Comparison of ENCODE assay signal across 27 cellular contexts in genomic region chr10:125348536-125348935, GRCh38.
"Had no signal": no experiment of that assay in that cellular context is flagged by ENCODE, and none has a peak within 500 bp of the region (broad histone marks: within the 10 kb centered on the region; RNA-seq: fewer than 3 reads in every experiment).

No MANE protein-coding gene starts in this region.

- H3K27ac ChIP-seq: stomach, suprapubic skin, testis, thoracic aorta, thyroid gland, tibial artery, tibial nerve, transverse colon, upper lobe of left lung, upper lobe of right lung, uterus, vagina had no signal

- H3K27me3 Mint-ChIP-seq: type B pancreatic cell had no signal

- H3K9me3 Mint-ChIP-seq: stimulated activated effector memory CD8-positive, alpha-beta T cell treated with anti-CD3 and anti-CD28 coated beads, Interleukin-12 subunit alpha, Interleukin-12 subunit beta, amount 100 ng/mL, for 72 hours; stimulated activated naive CD8-positive, alpha-beta T cell treated with anti-CD3 and anti-CD28 coated beads, Interleukin-15, amount 100 ng/mL, for 72 hours; stimulated activated naive CD8-positive, alpha-beta T cell treated with anti-CD3 and anti-CD28 coated beads, Interleukin-15, Interleukin-2, amounts not matched to agents 100 ng/mL and 50 ng/mL, for 24 hours; type B pancreatic cell had no signal

- H3K27ac Mint-ChIP-seq: stimulated activated effector memory CD8-positive, alpha-beta T cell treated with anti-CD3 and anti-CD28 coated beads, Interleukin-12 subunit alpha, Interleukin-12 subunit beta, amount 100 ng/mL, for 72 hours; stimulated activated memory B cell treated with anti-CD40 and anti-IgM and Interleukin-4, amounts not matched to agents 10 μg/mL and 1 μg/mL and 100 μg/mL, for 72 hours; stimulated activated naive B cell treated with anti-CD40 and anti-IgM and Interleukin-4, amounts not matched to agents 10 μg/mL and 1 μg/mL and 100 μg/mL, for 72 hours; stimulated activated naive CD8-positive, alpha-beta T cell treated with anti-CD3 and anti-CD28 coated beads, Interleukin-15, Interleukin-2, amounts not matched to agents 100 ng/mL and 50 ng/mL, for 24 hours; type B pancreatic cell had no signal

- H3K4me3 Mint-ChIP-seq: stimulated activated effector memory CD8-positive, alpha-beta T cell treated with anti-CD3 and anti-CD28 coated beads, Interleukin-12 subunit alpha, Interleukin-12 subunit beta, amount 100 ng/mL, for 72 hours; stimulated activated memory B cell treated with anti-CD40 and anti-IgM and Interleukin-4, amounts not matched to agents 10 μg/mL and 1 μg/mL and 100 μg/mL, for 72 hours; stimulated activated naive B cell treated with anti-CD40 and anti-IgM and Interleukin-4, amounts not matched to agents 10 μg/mL and 1 μg/mL and 100 μg/mL, for 72 hours; stimulated activated naive CD8-positive, alpha-beta T cell treated with anti-CD3 and anti-CD28 coated beads, Interleukin-15, amount 100 ng/mL, for 72 hours; stimulated activated naive CD8-positive, alpha-beta T cell treated with anti-CD3 and anti-CD28 coated beads, Interleukin-15, Interleukin-2, amounts not matched to agents 100 ng/mL and 50 ng/mL, for 24 hours; type B pancreatic cell had no signal

- H3K27me3 ChIP-seq: stomach, suprapubic skin, testis, thyroid gland, tibial nerve, transverse colon, upper lobe of left lung, uterus, vagina had no signal

- H3K4me1 Mint-ChIP-seq: stimulated activated effector memory CD8-positive, alpha-beta T cell treated with anti-CD3 and anti-CD28 coated beads, Interleukin-12 subunit alpha, Interleukin-12 subunit beta, amount 100 ng/mL, for 72 hours; stimulated activated naive CD8-positive, alpha-beta T cell treated with anti-CD3 and anti-CD28 coated beads, Interleukin-15, amount 100 ng/mL, for 72 hours had no signal

- H3K36me3 Mint-ChIP-seq: stimulated activated effector memory CD8-positive, alpha-beta T cell treated with anti-CD3 and anti-CD28 coated beads, Interleukin-12 subunit alpha, Interleukin-12 subunit beta, amount 100 ng/mL, for 72 hours; stimulated activated memory B cell treated with anti-CD40 and anti-IgM and Interleukin-4, amounts not matched to agents 10 μg/mL and 1 μg/mL and 100 μg/mL, for 72 hours; type B pancreatic cell had no signal

- H3K36me3 ChIP-seq: stomach, suprapubic skin, thoracic aorta, thyroid gland, tibial artery, tibial nerve, transverse colon, upper lobe of left lung, upper lobe of right lung, uterus, vagina had no signal

- H3K4me3 ChIP-seq: stomach, suprapubic skin, testis, thoracic aorta, thyroid gland, tibial artery, tibial nerve, transverse colon, upper lobe of left lung, upper lobe of right lung, uterus, vagina had no signal

- H3K9me3 ChIP-seq: stomach, suprapubic skin, testis, thoracic aorta, thyroid gland, tibial artery, tibial nerve, transverse colon, upper lobe of left lung, upper lobe of right lung, uterus, vagina had no signal

- DNase-seq: stimulated activated CD4-positive, alpha-beta T cell treated with anti-CD3 and anti-CD28 coated beads, Interleukin-2, amount 100 ng/mL, for 48 hours; stimulated activated CD4-positive, alpha-beta T cell treated with anti-CD3 and anti-CD28 coated beads, Interleukin-4, amount 100 ng/mL, for 1 hour; stimulated activated CD4-positive, alpha-beta T cell treated with anti-CD3 and anti-CD28 coated beads, Interleukin-4, amount 100 ng/mL, for 24 hours; stimulated activated CD4-positive, alpha-beta T cell treated with anti-CD3 and anti-CD28 coated beads, Interleukin-4, amount 100 ng/mL, for 4 hours; stimulated activated CD8-positive, alpha-beta memory T cell treated with anti-CD3 and anti-CD28 coated beads, Interleukin-4, amount 100 ng/mL, for 48 hours; stimulated activated naive B cell treated with anti-CD40 and anti-IgM and Interleukin-4, amounts not matched to agents 10 μg/mL and 1 μg/mL and 100 μg/mL, for 72 hours; stimulated activated naive CD4-positive, alpha-beta T cell; stimulated activated naive CD4-positive, alpha-beta T cell treated with Interleukin-2 at 50 U/mL for 16 hours; stimulated activated naive CD8-positive, alpha-beta T cell treated with anti-CD3 and anti-CD28 coated beads, Interleukin-15, amount 100 ng/mL, for 72 hours; stimulated activated naive CD8-positive, alpha-beta T cell treated with anti-CD3 and anti-CD28 coated beads, Interleukin-15, Interleukin-2, amounts not matched to agents 100 U/mL and 50 U/mL, for 24 hours; stomach; substantia nigra; testis; thyroid gland; tibial artery; transverse colon; upper lobe of left lung; upper lobe of right lung; uterus had no signal

- H3K4me1 ChIP-seq: stomach, suprapubic skin, testis, thyroid gland, tibial artery, tibial nerve, transverse colon, upper lobe of left lung, upper lobe of right lung, uterus, vagina had no signal

- ATAC-seq: stimulated activated effector memory CD8-positive, alpha-beta T cell treated with anti-CD3 and anti-CD28 coated beads, Interleukin-12 subunit alpha, Interleukin-12 subunit beta, amount 100 ng/mL, for 72 hours; stimulated activated memory B cell treated with anti-CD40 and anti-IgM and Interleukin-4, amounts not matched to agents 10 μg/mL and 1 μg/mL and 100 μg/mL, for 72 hours; stimulated activated naive B cell treated with anti-CD40 and anti-IgM and Interleukin-4, amounts not matched to agents 10 μg/mL and 1 μg/mL and 100 μg/mL, for 72 hours; stimulated activated naive CD8-positive, alpha-beta T cell treated with anti-CD3 and anti-CD28 coated beads, Interleukin-15, amount 100 ng/mL, for 72 hours; stimulated activated naive CD8-positive, alpha-beta T cell treated with anti-CD3 and anti-CD28 coated beads, Interleukin-15, Interleukin-2, amounts not matched to agents 100 U/mL and 50 U/mL, for 24 hours; upper lobe of right lung had no signal
